Comparison of ENCODE assay signal across 1 cellular context in genomic region chr6:125773387-125774341, GRCh38.
TF ChIP-seq lines count a peak whose summit lies in the region.

No MANE protein-coding gene starts in this region.

TF ChIP-seq in GM23338, 12 proteins besides CTCF, POLR2A, EP300 and RAD21 (continued from another document):
- TF ChIP-seq ZNF462 (CRISPR knock-in tag; IDR thresholded peaks at IDR 0.05), result no peak
- no peak for TF ChIP-seq NANOG (IDR thresholded peaks at IDR 0.05; ENCODE audit: borderline replicate concordance)
- TF ChIP-seq STAT1 (IDR thresholded peaks at IDR 0.05; ENCODE audit: unreplicated experiment), result no peak
- TF ChIP-seq ZNF331 (CRISPR knock-in tag; IDR thresholded peaks at IDR 0.05; ENCODE audit: low read depth), result no peak
- TF ChIP-seq EZH2 (IDR thresholded peaks at IDR 0.05; ENCODE audit: low read depth, unreplicated experiment), result no peak
- no peak for TF ChIP-seq ZNF114 (CRISPR knock-in tag; IDR thresholded peaks at IDR 0.05)
- no peak for TF ChIP-seq EZH2phosphoT487 (IDR thresholded peaks at IDR 0.05; ENCODE audit: unreplicated experiment)
- TF ChIP-seq POLR2AphosphoS5 (IDR thresholded peaks at IDR 0.05; ENCODE audit: low read depth), result no peak
- TF ChIP-seq JUNB (IDR thresholded peaks at IDR 0.05; ENCODE audit: unreplicated experiment), result no peak
- no peak for TF ChIP-seq CREB1 (CRISPR knock-in tag; IDR thresholded peaks at IDR 0.05; ENCODE audit: low read depth)
